In genomic region chr18:79798999-79799370, GRCh38 we compare ENCODE assay signal across 1 cellular context.
TF ChIP-seq lines count a peak whose summit lies in the region.

No MANE protein-coding gene starts in this region.

TF ChIP-seq in neural cell, 6 proteins besides CTCF, POLR2A, EP300 and RAD21 (continued from another document):
- TF ChIP-seq EZH2 (IDR thresholded peaks at IDR 0.05; ENCODE audit: borderline replicate concordance, insufficient read depth, low read length, poor library complexity, severe bottlenecking) (no peak), MXI1 (conservative IDR thresholded peaks at IDR 0.05; ENCODE audit: poor library complexity, severe bottlenecking) (no peak)
